Comparison of ENCODE assay signal across 8 cellular contexts in the genomic region with DNA sequence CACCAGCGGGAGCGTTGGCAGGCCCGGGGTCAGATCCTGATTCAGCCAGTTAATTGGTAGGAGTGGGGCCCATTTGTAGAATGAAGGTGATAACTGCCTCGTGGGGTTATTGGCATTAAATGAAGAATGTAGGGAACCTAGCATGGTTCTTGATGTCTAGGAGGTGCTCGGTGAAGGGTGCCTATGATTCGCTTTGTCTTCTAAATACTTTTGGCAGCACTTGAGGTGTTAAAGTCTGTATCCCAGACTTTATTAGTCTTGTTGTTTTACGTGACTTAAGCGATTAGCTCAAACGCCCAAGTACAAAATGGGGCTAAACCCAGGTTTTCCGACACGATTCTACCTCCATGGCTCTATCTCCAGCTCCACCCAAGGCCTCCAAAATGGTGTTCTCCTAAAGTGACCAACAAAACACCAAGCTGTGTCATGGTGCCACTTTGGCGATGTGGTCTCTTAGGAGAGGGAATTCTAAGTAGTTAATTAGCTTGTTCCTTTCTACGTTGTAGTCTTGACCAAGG. TPM values are rescaled to one million over a fixed set of nuclear protein-coding genes. Genes with fewer than 3 reads are reported as not detected.
DNase-seq lines count a peak whose midpoint lies in the region; ATAC-seq, FAIRE-seq and TF ChIP-seq lines count a peak whose summit lies in the region.

No MANE protein-coding gene starts in this region.

- H3K27me3 ChIP-seq in SK-N-SH (ENCODE audit: insufficient read depth) (no peaks in the 10 kb centered on the region), subcutaneous abdominal adipose tissue (ENCODE audit: control insufficient read depth in 5 of 5, insufficient read depth in 4 of 5, low read length in 5 of 5) (no peaks in the 10 kb centered on the region)

- TF ChIP-seq CTCF in SK-N-SH (IDR thresholded peaks at IDR 0.05) (no peak), kidney (IDR thresholded peaks at IDR 0.05; ENCODE audit: borderline replicate concordance, extremely low read depth, insufficient read depth) (no peak)

- H3K27ac Mint-ChIP-seq in activated naive CD8-positive, alpha-beta T cell treated with anti-CD3 and anti-CD28 coated beads for 36 hours = peak overlapping the region; percentile 56

- no peak overlapping the region for H2AFZ ChIP-seq in SK-N-SH (ENCODE audit: low read depth)

- peaks cover 29% of the 10 kb centered on the region for H4K20me1 ChIP-seq in SK-N-SH (ENCODE audit: insufficient read depth)

- peak overlapping the region; percentile 85 for H3K4me2 ChIP-seq in SK-N-SH

- peaks cover 6 to 15% of the 10 kb centered on the region in 2 experiments for H3K36me3 ChIP-seq in SK-N-SH (replicated peaks in 1 of 2; ENCODE audit: control insufficient read depth in 1 of 2, insufficient read depth in 2 of 2, low read length in 1 of 2)
- no peaks in the 10 kb centered on the region for H3K36me3 ChIP-seq in kidney (ENCODE audit: control insufficient read depth in 1 of 2, insufficient read depth in 2 of 2, low read length in 2 of 2)
- peaks cover 0 to 5% (median 4%) of the 10 kb centered on the region in 5 donors for H3K36me3 ChIP-seq in subcutaneous abdominal adipose tissue (ENCODE audit: control insufficient read depth in 5 of 5, insufficient read depth in 5 of 5, low read length in 5 of 5)

- WGBS in SK-N-SH (ENCODE audit: low lambda C conversion rate) = 68% methylated on average over 13 of the region's 13 CpGs

- H3K9me3 ChIP-seq in SK-N-SH (no peaks in the 10 kb centered on the region), kidney (ENCODE audit: control insufficient read depth in 1 of 2, low read length in 2 of 2) (no peaks in the 10 kb centered on the region), subcutaneous abdominal adipose tissue (ENCODE audit: control insufficient read depth in 5 of 5, low read length in 5 of 5) (no peaks in the 10 kb centered on the region)

- intact Hi-C loops in kidney (cut with DNase I) = no loop called here

- CTCF ChIA-PET in SK-N-SH (lab: Yijun Ruan, JAX) = interaction anchor here (1.2 to 1.9 kb wide), 2 partner anchors 9 to 156 kb away, joined by 4 to 12 read pairs; no protein-coding TSS in a partner anchor

- H3K27me3 Mint-ChIP-seq in activated naive CD8-positive, alpha-beta T cell treated with anti-CD3 and anti-CD28 coated beads for 36 hours = no peaks in the 10 kb centered on the region

- peak overlapping the region; percentile 72 for H3K4me3 Mint-ChIP-seq in activated naive CD8-positive, alpha-beta T cell treated with anti-CD3 and anti-CD28 coated beads for 36 hours

- FAIRE-seq in kidney (lab: Jason Lieb, UNC) (no peak), GM19239 (lab: Jason Lieb, UNC) (no peak)

- peaks cover 10% of the 10 kb centered on the region for H3K36me3 Mint-ChIP-seq in activated naive CD8-positive, alpha-beta T cell treated with anti-CD3 and anti-CD28 coated beads for 36 hours

- H3K27ac ChIP-seq in SK-N-SH (ENCODE audit: low read depth in 2 of 2, low read length in 1 of 2) (peak overlapping the region; percentile 87 to 88), kidney (ENCODE audit: low read depth in 2 of 2, low read length in 2 of 2) (peak overlapping the region; percentile 79 to 84), subcutaneous abdominal adipose tissue (ENCODE audit: low read depth, low read length) (peak overlapping the region; percentile 71)

- H3K9ac ChIP-seq in SK-N-SH = peak overlapping the region; percentile 88
- H3K9ac ChIP-seq in kidney (ENCODE audit: low read length in 2 of 2) = peak overlapping the region in 1 of 2 donors; percentile 73
- peak overlapping the region in 4 of 5 donors; percentile 72 to 77 (median 74) for H3K9ac ChIP-seq in subcutaneous abdominal adipose tissue (ENCODE audit: low read length in 5 of 5)

- POLR2A ChIA-PET in SK-N-SH (lab: Yijun Ruan, JAX) = no interaction called here

- no peaks in the 10 kb centered on the region for H3K9me3 Mint-ChIP-seq in activated naive CD8-positive, alpha-beta T cell treated with anti-CD3 and anti-CD28 coated beads for 36 hours

- DNase-seq in SK-N-SH (no peak), kidney (no peak), T-helper 9 cell (no peak), GM19239 (ENCODE audit: insufficient read length, low spot score) (no peak), NCI-H345 treated with DMSO at 0.1 percent for 48 hours (lab: John Stamatoyannopoulos, UW; ENCODE audit: unreplicated experiment) (no peak)
- DNase-seq in activated naive CD8-positive, alpha-beta T cell treated with anti-CD3 and anti-CD28 coated beads for 36 hours = no peak

- TF ChIP-seq EP300 in SK-N-SH (IDR thresholded peaks at IDR 0.05; ENCODE audit: borderline replicate concordance in 1 of 2, low read depth in 1 of 2, low read length in 1 of 2) = no peak

- peaks cover 15 to 22% of the 10 kb centered on the region in 2 experiments; a peak in 3 of 4 replicates for H3K4me1 ChIP-seq in SK-N-SH (ENCODE audit: control insufficient read depth in 1 of 2, insufficient read depth in 2 of 2, low read depth in 1 of 2, low read length in 1 of 2)
- H3K4me1 ChIP-seq in kidney (ENCODE audit: control insufficient read depth in 1 of 2, insufficient read depth in 1 of 2, low read depth in 1 of 2, low read length in 2 of 2) = peaks cover 2 to 12% of the 10 kb centered on the region in 2 donors
- H3K4me1 ChIP-seq in subcutaneous abdominal adipose tissue (ENCODE audit: control insufficient read depth in 5 of 5, insufficient read depth in 5 of 5, low read length in 5 of 5) = peaks cover 8 to 23% (median 21%) of the 10 kb centered on the region in 5 donors

- peak overlapping the region; percentile 63 to 65 for H3K4me3 ChIP-seq in SK-N-SH (ENCODE audit: low read depth in 2 of 2, low read length in 1 of 2)
- H3K4me3 ChIP-seq in kidney (ENCODE audit: low read length in 2 of 2) = peak overlapping the region; percentile 58 to 66
- H3K4me3 ChIP-seq in subcutaneous abdominal adipose tissue (ENCODE audit: low read depth in 1 of 5, low read length in 5 of 5) = peak overlapping the region in 4 of 5 donors; percentile 65 to 73 (median 66)

- peaks cover 48% of the 10 kb centered on the region for H3K79me2 ChIP-seq in SK-N-SH (ENCODE audit: insufficient read depth)

- ATAC-seq in SK-N-SH treated with all-trans-retinoic acid at 6 μM for 48 hours = no peak

- H3F3A ChIP-seq in SK-N-SH (replicated peaks; ENCODE audit: insufficient read depth) = peaks cover 44% of the 10 kb centered on the region

- no peak for TF ChIP-seq RAD21 in SK-N-SH (IDR thresholded peaks at IDR 0.05; ENCODE audit: low read length)

- peaks cover 32% of the 10 kb centered on the region for H3K4me1 Mint-ChIP-seq in activated naive CD8-positive, alpha-beta T cell treated with anti-CD3 and anti-CD28 coated beads for 36 hours

- H3K9me2 ChIP-seq in SK-N-SH = no peaks in the 10 kb centered on the region

TF ChIP-seq in SK-N-SH, 30 proteins besides CTCF, POLR2A, EP300 and RAD21:
- no peak for TF ChIP-seq ELF1 (IDR thresholded peaks at IDR 0.05)
- 0 out of 2 replicates have a peak, but pooled peaks have one; percentile 1 for TF ChIP-seq NFIC (IDR thresholded peaks at IDR 0.05; ENCODE audit: borderline replicate concordance)

TF ChIP-seq in SK-N-SH treated with all-trans-retinoic acid at 6 μM for 48 hours, 23 proteins besides CTCF, POLR2A, EP300 and RAD21:
- TF ChIP-seq PPARA (CRISPR knock-in tag; IDR thresholded peaks at IDR 0.05; ENCODE audit: borderline replicate concordance) (no peak), ZFP30 (CRISPR knock-in tag; IDR thresholded peaks at IDR 0.05) (no peak), GLIS3 (CRISPR knock-in tag; IDR thresholded peaks at IDR 0.05) (no peak), SNAI2 (CRISPR knock-in tag; IDR thresholded peaks at IDR 0.05) (no peak), ZC3H10 (CRISPR knock-in tag; IDR thresholded peaks at IDR 0.05) (no peak)
- TF ChIP-seq, protein P1, sequence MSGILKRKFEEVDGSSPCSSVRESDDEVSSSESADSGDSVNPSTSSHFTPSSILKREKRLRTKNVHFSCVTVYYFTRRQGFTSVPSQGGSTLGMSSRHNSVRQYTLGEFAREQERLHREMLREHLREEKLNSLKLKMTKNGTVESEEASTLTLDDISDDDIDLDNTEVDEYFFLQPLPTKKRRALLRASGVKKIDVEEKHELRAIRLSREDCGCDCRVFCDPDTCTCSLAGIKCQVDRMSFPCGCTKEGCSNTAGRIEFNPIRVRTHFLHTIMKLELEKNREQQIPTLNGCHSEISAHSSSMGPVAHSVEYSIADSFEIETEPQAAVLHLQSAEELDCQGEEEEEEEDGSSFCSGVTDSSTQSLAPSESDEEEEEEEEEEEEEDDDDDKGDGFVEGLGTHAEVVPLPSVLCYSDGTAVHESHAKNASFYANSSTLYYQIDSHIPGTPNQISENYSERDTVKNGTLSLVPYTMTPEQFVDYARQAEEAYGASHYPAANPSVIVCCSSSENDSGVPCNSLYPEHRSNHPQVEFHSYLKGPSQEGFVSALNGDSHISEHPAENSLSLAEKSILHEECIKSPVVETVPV (CRISPR knock-in tag; IDR thresholded peaks at IDR 0.05) = no peak
- TF ChIP-seq, protein P2, sequence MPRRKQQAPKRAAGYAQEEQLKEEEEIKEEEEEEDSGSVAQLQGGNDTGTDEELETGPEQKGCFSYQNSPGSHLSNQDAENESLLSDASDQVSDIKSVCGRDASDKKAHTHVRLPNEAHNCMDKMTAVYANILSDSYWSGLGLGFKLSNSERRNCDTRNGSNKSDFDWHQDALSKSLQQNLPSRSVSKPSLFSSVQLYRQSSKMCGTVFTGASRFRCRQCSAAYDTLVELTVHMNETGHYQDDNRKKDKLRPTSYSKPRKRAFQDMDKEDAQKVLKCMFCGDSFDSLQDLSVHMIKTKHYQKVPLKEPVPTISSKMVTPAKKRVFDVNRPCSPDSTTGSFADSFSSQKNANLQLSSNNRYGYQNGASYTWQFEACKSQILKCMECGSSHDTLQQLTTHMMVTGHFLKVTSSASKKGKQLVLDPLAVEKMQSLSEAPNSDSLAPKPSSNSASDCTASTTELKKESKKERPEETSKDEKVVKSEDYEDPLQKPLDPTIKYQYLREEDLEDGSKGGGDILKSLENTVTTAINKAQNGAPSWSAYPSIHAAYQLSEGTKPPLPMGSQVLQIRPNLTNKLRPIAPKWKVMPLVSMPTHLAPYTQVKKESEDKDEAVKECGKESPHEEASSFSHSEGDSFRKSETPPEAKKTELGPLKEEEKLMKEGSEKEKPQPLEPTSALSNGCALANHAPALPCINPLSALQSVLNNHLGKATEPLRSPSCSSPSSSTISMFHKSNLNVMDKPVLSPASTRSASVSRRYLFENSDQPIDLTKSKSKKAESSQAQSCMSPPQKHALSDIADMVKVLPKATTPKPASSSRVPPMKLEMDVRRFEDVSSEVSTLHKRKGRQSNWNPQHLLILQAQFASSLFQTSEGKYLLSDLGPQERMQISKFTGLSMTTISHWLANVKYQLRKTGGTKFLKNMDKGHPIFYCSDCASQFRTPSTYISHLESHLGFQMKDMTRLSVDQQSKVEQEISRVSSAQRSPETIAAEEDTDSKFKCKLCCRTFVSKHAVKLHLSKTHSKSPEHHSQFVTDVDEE (CRISPR knock-in tag; IDR thresholded peaks at IDR 0.05) = no peak

RNA-seq across cellular contexts. Expression of gene PPP4R1, which starts 1.0 kb away (rescaled TPM):
- 53.4 and 84.4 TPM in 2 replicates for polyA plus RNA-seq in SK-N-SH (2012; rRNA removed)
- 45.2 and 55.9 TPM in 2 replicates for polyA plus RNA-seq in SK-N-SH (2012; cell fraction: cytosol; rRNA removed)
- polyA plus RNA-seq in SK-N-SH (2012; cell fraction: nucleus; rRNA removed) = 161 and 195 TPM in 2 replicates
- total RNA-seq in activated naive CD8-positive, alpha-beta T cell treated with anti-CD3 and anti-CD28 coated beads for 36 hours = 10 to 100 TPM; 33.7 to 37.7 TPM
- total RNA-seq in kidney = 122 TPM
- 23.9 TPM for polyA plus RNA-seq in kidney (ENCODE audit: insufficient read depth, low read depth, low replicate concordance)
